ENCODE assay signal across 1 cellular context in genomic region chr20:43666376-43667328, GRCh38.
TF ChIP-seq lines count a peak whose summit lies in the region.

MYBL2 (plus strand) TSS chr20:43667114; CDS start chr20:43667284, 170 bp downstream.

TF ChIP-seq in K562, 482 proteins besides CTCF, POLR2A, EP300 and RAD21 (continued from another document):
- TF ChIP-seq RBM34 (IDR thresholded peaks at IDR 0.05; ENCODE audit: borderline replicate concordance, insufficient read depth, low read length), result no peak
- no peak for TF ChIP-seq ZNF384 (IDR thresholded peaks at IDR 0.05; ENCODE audit: low read depth, low read length)
- peak; percentile 36; the same call in 1 of the 2 replicates for TF ChIP-seq ZNF592 (IDR thresholded peaks at IDR 0.05)
- no peak for TF ChIP-seq ZBTB34 (CRISPR knock-in tag; IDR thresholded peaks at IDR 0.05)
- no peak for TF ChIP-seq MLX (CRISPR knock-in tag; conservative IDR thresholded peaks at IDR 0.05)
- no peak for TF ChIP-seq NUFIP1 (IDR thresholded peaks at IDR 0.05; ENCODE audit: partially characterized antibody)
- TF ChIP-seq IRF9 (tag; IDR thresholded peaks at IDR 0.05), result no peak
- peak; percentile 75 for TF ChIP-seq CREM (IDR thresholded peaks at IDR 0.05; ENCODE audit: low read depth)
- TF ChIP-seq ZNF561 (CRISPR knock-in tag; conservative IDR thresholded peaks at IDR 0.05), result no peak
- peak; percentile 91 for TF ChIP-seq TBP (optimal IDR thresholded peaks at IDR 0.05; ENCODE audit: low read depth, low read length)
- peak; percentile 9; the same call in 1 of the 2 replicates for TF ChIP-seq LCOR (CRISPR knock-in tag; IDR thresholded peaks at IDR 0.05)
- TF ChIP-seq EP400 (IDR thresholded peaks at IDR 0.05), result no peak
- TF ChIP-seq KLF13 (tag; IDR thresholded peaks at IDR 0.05; ENCODE audit: borderline replicate concordance, low read depth), result no peak
- no peak for TF ChIP-seq KLF1 (tag; IDR thresholded peaks at IDR 0.05)
- TF ChIP-seq E2F6 (IDR thresholded peaks at IDR 0.05; ENCODE audit: borderline replicate concordance in 1 of 2, extremely low read depth in 1 of 2, insufficient read depth in 1 of 2, insufficient read length in 1 of 2, low read depth in 1 of 2, low read length in 1 of 2, poor library complexity in 1 of 2, severe bottlenecking in 1 of 2), result peak; percentile 93 to 99
- no peak for TF ChIP-seq MECOM (CRISPR knock-in tag; IDR thresholded peaks at IDR 0.05)
- peak; percentile 75; the same call in 1 of the 2 replicates for TF ChIP-seq PHF8 (IDR thresholded peaks at IDR 0.05; ENCODE audit: borderline replicate concordance, low read length)
- TF ChIP-seq ATF1 (CRISPR knock-in tag; IDR thresholded peaks at IDR 0.05), result no peak
- TF ChIP-seq ATF1 (tag; IDR thresholded peaks at IDR 0.05), result no peak
- peak; percentile 61; the same call in 1 of the 2 replicates for TF ChIP-seq POLR2AphosphoS5 (IDR thresholded peaks at IDR 0.05; ENCODE audit: control insufficient read depth, insufficient read depth, low read depth, low read length)
- peak; percentile 31; the same call in 1 of the 2 replicates for TF ChIP-seq CREB1 (IDR thresholded peaks at IDR 0.05)
- TF ChIP-seq CREB1 (CRISPR knock-in tag; IDR thresholded peaks at IDR 0.05), result no peak
- TF ChIP-seq TEAD2 (tag; IDR thresholded peaks at IDR 0.05), result no peak
- peak; percentile 92 for TF ChIP-seq POLR2G (IDR thresholded peaks at IDR 0.05; ENCODE audit: low read depth, low read length)
- TF ChIP-seq KDM5B (IDR thresholded peaks at IDR 0.05; ENCODE audit: insufficient replicate concordance, low read depth, low read length), result peak; percentile 82
- TF ChIP-seq PKNOX1 (IDR thresholded peaks at IDR 0.05), result no peak
- no peak for TF ChIP-seq SLC30A9 (CRISPR knock-in tag; IDR thresholded peaks at IDR 0.05)
- TF ChIP-seq FOXA1 (IDR thresholded peaks at IDR 0.05; ENCODE audit: borderline replicate concordance), result no peak
- TF ChIP-seq ETS1 (conservative IDR thresholded peaks at IDR 0.05; ENCODE audit: control insufficient read depth, low read depth, low read length), result peak; percentile 54; the same call in 1 of the 2 replicates
- TF ChIP-seq HLTF (IDR thresholded peaks at IDR 0.05), result no peak
- no peak for TF ChIP-seq CSDE1 (IDR thresholded peaks at IDR 0.05)
- peak in 2 of 3 experiments; percentile 26 to 65 for TF ChIP-seq YY1 (IDR thresholded peaks at IDR 0.05; ENCODE audit: borderline replicate concordance in 1 of 3, control insufficient read depth in 1 of 3, extremely low read depth in 1 of 3, insufficient read depth in 3 of 3, insufficient read length in 1 of 3, insufficient replicate concordance in 2 of 3, low read depth in 1 of 3, low read length in 2 of 3)
- peak; percentile 63 for TF ChIP-seq L3MBTL2 (IDR thresholded peaks at IDR 0.05)
- TF ChIP-seq NCOA1 (IDR thresholded peaks at IDR 0.05; ENCODE audit: low read depth), result no peak
- peak; percentile 70 for TF ChIP-seq PRDM10 (IDR thresholded peaks at IDR 0.05; ENCODE audit: partially characterized antibody)
- no peak for TF ChIP-seq FIP1L1 (IDR thresholded peaks at IDR 0.05; ENCODE audit: low read depth, low read length, poor library complexity, severe bottlenecking)
- TF ChIP-seq ZNF263 (CRISPR knock-in tag; IDR thresholded peaks at IDR 0.05; ENCODE audit: borderline replicate concordance), result 0 out of 2 replicates have a peak, but pooled peaks have one; percentile 30
- no peak for TF ChIP-seq ZNF217 (CRISPR knock-in tag; IDR thresholded peaks at IDR 0.05)
- no peak for TF ChIP-seq RFX1 (IDR thresholded peaks at IDR 0.05)
- no peak for TF ChIP-seq SREBF1 (IDR thresholded peaks at IDR 0.05; ENCODE audit: borderline replicate concordance, low read depth, low read length)
- TF ChIP-seq ZBTB33 (CRISPR knock-in tag; IDR thresholded peaks at IDR 0.05), result peak; percentile 82
